In the genomic region with DNA sequence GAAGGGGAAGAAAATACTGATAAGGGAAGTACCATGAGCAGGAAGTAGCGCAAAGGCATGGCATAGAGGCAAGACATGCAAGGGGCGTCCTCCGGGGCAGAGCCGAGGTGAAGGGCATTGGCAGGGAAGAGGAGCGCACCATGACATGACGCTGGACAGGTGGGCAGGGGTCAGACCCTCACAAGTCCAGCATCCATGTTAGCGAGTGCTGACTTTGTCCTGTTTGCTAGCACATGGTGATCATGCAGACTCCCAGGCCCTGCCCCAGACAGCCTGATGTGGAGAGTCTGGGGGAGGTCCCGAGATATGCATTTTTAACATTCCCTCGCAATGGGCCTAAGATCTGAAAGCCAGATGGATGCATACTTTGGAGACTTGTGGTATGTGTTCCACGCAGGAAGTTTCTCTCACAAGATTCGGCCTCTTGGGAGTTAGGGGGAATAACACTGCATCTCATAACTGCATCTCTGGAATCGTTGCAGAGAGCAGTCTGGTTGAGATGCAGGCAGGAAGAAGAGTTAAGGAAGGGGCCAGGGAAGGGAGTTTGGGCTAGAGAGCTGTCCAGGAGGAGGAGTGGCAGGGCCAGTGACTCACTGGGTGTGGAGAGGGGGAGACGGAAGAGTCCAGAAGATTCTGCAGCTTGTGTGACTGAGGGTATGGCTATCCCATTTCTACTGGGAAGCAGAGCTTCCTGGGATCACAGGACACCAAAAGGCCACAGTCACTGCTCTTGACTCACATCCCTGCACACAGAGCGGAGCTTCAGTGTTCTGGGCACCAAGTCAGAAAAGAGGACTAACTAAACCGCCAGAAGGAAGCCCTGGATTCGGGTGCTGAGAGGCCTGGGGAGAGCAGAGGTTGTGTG, we compare ENCODE assay signal across 14 cellular contexts. TPM values are rescaled to one million over a fixed set of nuclear protein-coding genes. Genes with fewer than 3 reads are reported as not detected.
A peak's percentile ranks its signal among the peaks of the same experiment; 100 is the strongest.
DNase-seq lines count a peak whose midpoint lies in the region; ATAC-seq and TF ChIP-seq lines count a peak whose summit lies in the region.
"Had no signal": no experiment of that assay in that cellular context is flagged by ENCODE, and none has a peak within 500 bp of the region (broad histone marks: within the 10 kb centered on the region; RNA-seq: fewer than 3 reads in every experiment).

No MANE protein-coding gene starts in this region.

- no peaks in the 10 kb centered on the region for H3K9me3 ChIP-seq in adrenal gland (replicated peaks in 1 of 3)
- H3K9me3 ChIP-seq: vagina had no signal

- peak; percentile 4 for DNase-seq in AG09319 (ENCODE audit: extremely low read depth, low read depth)
- peak; percentile 5 for DNase-seq in NCI-H226
- DNase-seq in dedifferentiated amniotic fluid mesenchymal stem cell (ENCODE audit: extremely low spot score) = peak; percentile 43
- peak; percentile 15 for DNase-seq in myocyte (ENCODE audit: low read depth)
- DNase-seq in adrenal gland = no peak
- no peak for DNase-seq in activated naive CD4-positive, alpha-beta T cell treated with anti-CD3 and anti-CD28 coated beads, Interleukin-2, amount 50 U/mL, for 16 hours
- DNase-seq in NCI-H2171 treated with DMSO at 0.1 percent for 48 hours (lab: John Stamatoyannopoulos, UW) = no peak
- DNase-seq: activated CD4-positive, alpha-beta T cell treated with anti-CD3 and anti-CD28 coated beads, Interleukin-2, amount 50 U/mL, for 48 hours; naive B cell; NCI-H187 treated with DMSO at 0.1 percent for 48 hours had no signal

- no peak overlapping the region for H3K27ac ChIP-seq in adrenal gland
- H3K27ac ChIP-seq: C4-2B, vagina had no signal

- ATAC-seq in GM18907 (IDR thresholded peaks at IDR 0.05; ENCODE audit: unreplicated experiment) = no peak

- intact Hi-C loops in adrenal gland (cut with DNase I) = no loop called here

- H3K36me3 ChIP-seq in adrenal gland (replicated peaks in 1 of 2) = no peaks in the 10 kb centered on the region
- H3K36me3 ChIP-seq: vagina had no signal

- TF ChIP-seq CTCF in AG09319 (IDR thresholded peaks at IDR 0.05; ENCODE audit: low read depth, low read length) (no peak), adrenal gland (IDR thresholded peaks at IDR 0.05) (no peak)

- TF ChIP-seq POLR2A in adrenal gland (IDR thresholded peaks at IDR 0.05) = no peak

- WGBS in adrenal gland, 4 donors = 76 to 81% (median 78%) methylated on average over 13 to 16 of the region's 16 CpGs

- H3K4me3 ChIP-seq in adrenal gland = no peak overlapping the region
- H3K4me3 ChIP-seq: skin epidermis, vagina had no signal

- no peaks in the 10 kb centered on the region for H3K27me3 ChIP-seq in adrenal gland
- H3K27me3 ChIP-seq: vagina had no signal

- no peaks in the 10 kb centered on the region for H3K4me1 ChIP-seq in adrenal gland (replicated peaks in 1 of 2)
- H3K4me1 ChIP-seq: vagina had no signal

RNA-seq across cellular contexts. Expression of a gene that starts 59.7 kb away (rescaled TPM):
- total RNA-seq in myocyte (not detected in 2 replicates), adrenal gland (under 1 TPM in 3 of 8 donors, not detected in 5; under 0.01 to 0.17 (median 0.11) TPM)
- polyA plus RNA-seq in myocyte (2012) = 0.04 TPM
- polyA plus RNA-seq in adrenal gland = under 1 TPM; 0.03 to 0.08 (median 0.04) TPM
- total RNA-seq: vagina had no signal

Comparison
In these comparisons a context has a peak if more than half of its experiments do, and no peak if none do; other contexts are left out.
1. DNase-seq: peak in AG09319 (single experiment), NCI-H226 (single experiment), dedifferentiated amniotic fluid mesenchymal stem cell (single experiment) and myocyte (single experiment); none in adrenal gland (0 of 7), activated naive CD4-positive, alpha-beta T cell treated with anti-CD3 and anti-CD28 coated beads, Interleukin-2, amount 50 U/mL, for 16 hours (single experiment) and NCI-H2171 treated with DMSO at 0.1 percent for 48 hours (single experiment).